In the genomic region with DNA sequence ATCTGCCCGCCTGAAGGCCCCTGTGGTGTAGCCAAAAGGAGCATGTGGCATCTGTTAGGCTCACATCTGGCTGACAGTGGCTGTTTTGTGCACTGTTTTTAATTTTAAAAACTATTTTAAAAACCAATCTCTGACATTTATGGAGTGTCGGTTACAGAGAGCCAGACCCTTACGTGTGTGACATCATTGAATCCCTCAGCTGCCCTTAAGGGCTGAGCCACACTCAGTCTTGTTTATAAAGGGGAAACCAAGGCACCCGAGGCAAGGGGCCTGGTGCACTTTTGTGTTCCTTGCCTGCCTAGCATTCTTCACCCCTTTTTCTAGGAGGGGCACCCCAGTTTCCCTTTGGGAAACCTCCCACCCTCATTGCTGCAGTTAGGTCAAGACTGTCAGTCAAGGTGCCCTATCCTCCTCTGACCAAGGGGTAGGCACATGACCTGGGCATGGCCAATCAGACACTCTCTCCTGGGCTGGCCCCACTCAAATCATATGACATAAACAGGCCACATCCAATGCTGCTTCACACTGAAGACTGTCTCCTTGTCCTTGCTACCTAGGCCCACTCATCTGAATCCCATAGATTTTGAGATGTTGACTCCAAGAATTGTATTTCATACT, we compare ENCODE assay signal across 20 cellular contexts.
"Had no signal": no experiment of that assay in that cellular context is flagged by ENCODE, and none has a peak within 500 bp of the region (broad histone marks: within the 10 kb centered on the region; RNA-seq: fewer than 3 reads in every experiment).

No MANE protein-coding gene starts in this region.

- H3K27me3 ChIP-seq: body of pancreas, right lobe of liver had no signal

- H3K27ac ChIP-seq: body of pancreas, heart right ventricle, right lobe of liver, transverse colon had no signal

- FAIRE-seq: small intestine, urothelium cell line had no signal

- ATAC-seq: body of pancreas; esophagus mucosa; mucosa of descending colon; right lobe of liver; stimulated activated memory B cell treated with anti-CD40 and anti-IgM and Interleukin-4, amounts not matched to agents 10 μg/mL and 1 μg/mL and 100 μg/mL, for 72 hours had no signal

- DNase-seq: activated gamma-delta T cell treated with Interleukin-2 at 50 U/mL for 16 hours; activated T-cell treated with anti-CD3 and anti-CD28 coated beads, Interleukin-2, amount 50 U/mL, for 1 hour; anterior cingulate cortex; body of pancreas; dermis blood vessel endothelial cell; effector CD8-positive, alpha-beta T cell; heart right ventricle; islet precursor cell; left cardiac atrium; mesendoderm; mucosa of descending colon; naive B cell; nucleus accumbens; right lobe of liver; small intestine; stimulated activated CD4-positive, alpha-beta T cell treated with anti-CD3 and anti-CD28 coated beads, Interleukin-15, amount 100 ng/mL, for 24 hours; transverse colon had no signal

- H3K4me1 ChIP-seq: right lobe of liver, transverse colon had no signal

- H3K9me3 ChIP-seq: body of pancreas, heart right ventricle, mucosa of descending colon, right lobe of liver, transverse colon had no signal

- H3K4me3 ChIP-seq: body of pancreas, heart right ventricle, mucosa of descending colon, right lobe of liver, transverse colon had no signal

- H3K36me3 ChIP-seq: heart right ventricle, right lobe of liver, transverse colon had no signal
